ENCODE assay signal across 8 cellular contexts in genomic region chr1:150233359-150234308, GRCh38. TPM values are rescaled to one million over a fixed set of nuclear protein-coding genes. Genes with fewer than 3 reads are reported as not detected.
DNase-seq lines count a peak whose midpoint lies in the region; ATAC-seq and TF ChIP-seq lines count a peak whose summit lies in the region.

No MANE protein-coding gene starts in this region.

- no peak for ATAC-seq in HG03196 (IDR thresholded peaks at IDR 0.05; ENCODE audit: unreplicated experiment)

- peak overlapping the region; percentile 98 for H3K27ac ChIP-seq in liver (ENCODE audit: low read depth in 1 of 2, low read length in 2 of 2)

- DNase-seq in GM12865 (ENCODE audit: low read depth), result peak; percentile 30
- peak; percentile 68 to 70 for DNase-seq in NOMO-1 (lab: John Stamatoyannopoulos, UW; ENCODE audit: unreplicated experiment in 2 of 2)
- peak; percentile 24 for DNase-seq in astrocyte of the hippocampus (ENCODE audit: low read depth, low spot score)
- peak; percentile 58 to 65 for DNase-seq in stimulated activated CD8-positive, alpha-beta memory T cell treated with anti-CD3 and anti-CD28 coated beads, Interleukin-7, amount 100 ng/mL, for 4 hours (ENCODE audit: low read depth in 2 of 2)
- DNase-seq in NCI-H1694 (lab: John Stamatoyannopoulos, UW), result no peak
- DNase-seq in COLO668 (lab: John Stamatoyannopoulos, UW; ENCODE audit: unreplicated experiment), result no peak

- TF ChIP-seq CTCF in GM12865 (IDR thresholded peaks at IDR 0.05; ENCODE audit: insufficient read depth, low read depth, low read length, missing control alignments) (no peak), liver (IDR thresholded peaks at IDR 0.05; ENCODE audit: low read depth, low read length, missing input control) (no peak)

- H3K36me3 ChIP-seq in liver (ENCODE audit: control insufficient read depth in 4 of 4, insufficient read depth in 3 of 4, low read depth in 1 of 4, low read length in 3 of 4), result peaks cover 0 to 6% (median under 1%) of the 10 kb centered on the region in 4 donors

- H3K4me3 ChIP-seq in GM12865 (ENCODE audit: low read depth, low read length), result peak overlapping the region; percentile 98
- peak overlapping the region in 2 of 3 donors; percentile 92 to 97 for H3K4me3 ChIP-seq in liver (ENCODE audit: low read depth in 1 of 3, low read length in 3 of 3)

- H3K9me3 ChIP-seq in liver (ENCODE audit: control insufficient read depth in 4 of 4, low read length in 3 of 4), result no peaks in the 10 kb centered on the region

- whole genome bisulfite sequencing in liver, result 29% methylated on average over 15 of the region's 15 CpGs

- H3K27me3 ChIP-seq in liver (ENCODE audit: control insufficient read depth in 4 of 4, insufficient read depth in 4 of 4, low read length in 3 of 4), result no peaks in the 10 kb centered on the region

- H3K9ac ChIP-seq in liver (ENCODE audit: low read depth in 1 of 2, low read length in 2 of 2), result peak overlapping the region; percentile 68 to 91

- peaks cover 1 to 20% (median 6%) of the 10 kb centered on the region in 4 donors for H3K4me1 ChIP-seq in liver (ENCODE audit: control insufficient read depth in 4 of 4, insufficient read depth in 4 of 4, low read length in 3 of 4)

- TF ChIP-seq RAD21 in liver (IDR thresholded peaks at IDR 0.05), result no peak

TF ChIP-seq in liver, 16 proteins besides CTCF, POLR2A, EP300 and RAD21:
- no peak for TF ChIP-seq JUND (IDR thresholded peaks at IDR 0.05)
- no peak for TF ChIP-seq FOXA2 (IDR thresholded peaks at IDR 0.05)
- TF ChIP-seq YY1 (IDR thresholded peaks at IDR 0.05), result no peak
- TF ChIP-seq FOXA1 (IDR thresholded peaks at IDR 0.05), result no peak
- TF ChIP-seq GABPA (IDR thresholded peaks at IDR 0.05 in 1 of 2, conservative IDR thresholded peaks at IDR 0.05 in 1 of 2), result no peak
- TF ChIP-seq SP1 (IDR thresholded peaks at IDR 0.05), result no peak
- no peak for TF ChIP-seq MAX (IDR thresholded peaks at IDR 0.05)
- TF ChIP-seq ZBTB33 (IDR thresholded peaks at IDR 0.05), result no peak
- no peak for TF ChIP-seq RXRA (IDR thresholded peaks at IDR 0.05)
- no peak for TF ChIP-seq NR2F2 (IDR thresholded peaks at IDR 0.05)
- TF ChIP-seq HNF4G (IDR thresholded peaks at IDR 0.05), result no peak
- TF ChIP-seq, protein P1, sequence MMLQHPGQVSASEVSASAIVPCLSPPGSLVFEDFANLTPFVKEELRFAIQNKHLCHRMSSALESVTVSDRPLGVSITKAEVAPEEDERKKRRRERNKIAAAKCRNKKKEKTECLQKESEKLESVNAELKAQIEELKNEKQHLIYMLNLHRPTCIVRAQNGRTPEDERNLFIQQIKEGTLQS (IDR thresholded peaks at IDR 0.05), result no peak
- TF ChIP-seq REST (IDR thresholded peaks at IDR 0.05), result no peak
- TF ChIP-seq HNF4A (conservative IDR thresholded peaks at IDR 0.05), result no peak
- no peak for TF ChIP-seq TAF1 (conservative IDR thresholded peaks at IDR 0.05)
- no peak for TF ChIP-seq EGR1 (IDR thresholded peaks at IDR 0.05; ENCODE audit: low read depth in 2 of 2)

RNA-seq across cellular contexts. Expression of gene ANP32E, which starts 2.3 kb away (rescaled TPM):
- total RNA-seq in liver, result 10 to 100 TPM in 1 of 2 donors, 1 to 10 TPM in 1; 8.8 to 40.6 TPM
- 10 to 100 TPM; 10.5 to 41.5 TPM for polyA plus RNA-seq in liver

RNA-seq across cellular contexts. Expression of gene CA14, which starts 23.9 kb away (rescaled TPM):
- total RNA-seq in liver, result 1 to 10 TPM in 1 of 2 donors, under 1 TPM in 1; 0.42 to 2.7 TPM
- polyA plus RNA-seq in liver, result 1 to 10 TPM in 1 of 2 donors, under 1 TPM in 1; 0.22 to 2.0 TPM

RNA-seq across cellular contexts. Expression of gene APH1A, which starts 35.2 kb away (rescaled TPM):
- 10 to 100 TPM; 48.9 to 65.3 TPM for total RNA-seq in liver
- polyA plus RNA-seq in liver, result 10 to 100 TPM; 25.1 to 93.6 TPM

RNA-seq across cellular contexts. Expression of gene C1orf54, which starts 39.0 kb away (rescaled TPM):
- 10 to 100 TPM in 1 of 2 donors, 1 to 10 TPM in 1; 2.3 to 10.8 TPM for total RNA-seq in liver
- 1 to 10 TPM; 3.3 to 5.6 TPM for polyA plus RNA-seq in liver

RNA-seq across cellular contexts. Expression of gene CIART, which starts 48.7 kb away (rescaled TPM):
- total RNA-seq in liver, result 1 to 10 TPM in 1 of 2 donors, under 1 TPM in 1; 0.51 to 1.8 TPM
- polyA plus RNA-seq in liver, result 1 to 10 TPM; 2.0 to 7.1 TPM

Comparison
In these comparisons a context has a peak if more than half of its experiments do, and no peak if none do; other contexts are left out.
1. DNase-seq: peak in GM12865 (single experiment), NOMO-1 (2 of 2), astrocyte of the hippocampus (single experiment) and stimulated activated CD8-positive, alpha-beta memory T cell treated with anti-CD3 and anti-CD28 coated beads, Interleukin-7, amount 100 ng/mL, for 4 hours (2 of 2); none in NCI-H1694 (single experiment) and COLO668 (single experiment).